Comparison of ENCODE assay signal across 1 cellular context in genomic region chr20:57106030-57106682, GRCh38.
TF ChIP-seq lines count a peak whose summit lies in the region.

No MANE protein-coding gene starts in this region.

TF ChIP-seq in HCT116, 20 proteins besides CTCF, POLR2A, EP300 and RAD21 (continued from another document):
- TF ChIP-seq ZBTB33 (IDR thresholded peaks at IDR 0.05; ENCODE audit: extremely low read depth, insufficient replicate concordance, low read length) (no peak), YY1 (IDR thresholded peaks at IDR 0.05; ENCODE audit: extremely low read depth, insufficient replicate concordance, low read depth, low read length) (no peak), ZFX (IDR thresholded peaks at IDR 0.05) (no peak), ELF1 (IDR thresholded peaks at IDR 0.05; ENCODE audit: borderline replicate concordance, low read depth) (no peak), TCF7L2 (IDR thresholded peaks at IDR 0.05; ENCODE audit: borderline replicate concordance, extremely low read depth, insufficient read depth, insufficient read length) (no peak), ATF3 (IDR thresholded peaks at IDR 0.05) (no peak), JUND (IDR thresholded peaks at IDR 0.05) (no peak), SRF (IDR thresholded peaks at IDR 0.05; ENCODE audit: low read depth) (no peak), EGR1 (IDR thresholded peaks at IDR 0.05; ENCODE audit: low read depth) (no peak), EZH2 (IDR thresholded peaks at IDR 0.05) (no peak), MAX (IDR thresholded peaks at IDR 0.05) (no peak), CEBPB (IDR thresholded peaks at IDR 0.05; ENCODE audit: low read depth) (no peak), SP1 (IDR thresholded peaks at IDR 0.05; ENCODE audit: low read depth) (no peak; the same call in 1 of the 2 replicates), CBX3 (IDR thresholded peaks at IDR 0.05; ENCODE audit: low read depth) (no peak)
